15 cellular contexts compared by ENCODE assay signal in genomic region chr17:50187741-50188520, GRCh38. TPM values are rescaled to one million over a fixed set of nuclear protein-coding genes. Genes with fewer than 3 reads are reported as not detected.
DNase-seq lines count a peak whose midpoint lies in the region; ATAC-seq, FAIRE-seq and TF ChIP-seq lines count a peak whose summit lies in the region.
"Had no signal": no experiment of that assay in that cellular context is flagged by ENCODE, and none has a peak within 500 bp of the region (broad histone marks: within the 10 kb centered on the region; RNA-seq: fewer than 3 reads in every experiment).

No MANE protein-coding gene starts in this region.

- no peaks in the 10 kb centered on the region for H3K9me3 ChIP-seq in gastroesophageal sphincter
- H3K9me3 ChIP-seq: left ventricle myocardium inferior had no signal

- WGBS in gastroesophageal sphincter (ENCODE audit: low coverage in 1 of 2), 2 donors, result 40% methylated on average over 1 of the region's 17 CpGs; no CpG with 5 or more reads in 1 of the 2 donors

- TF ChIP-seq EP300 in gastroesophageal sphincter (IDR thresholded peaks at IDR 0.05), result no peak

- peak overlapping the region in 3 of 4 donors; percentile 3 to 87 (median 82) for H3K27ac ChIP-seq in gastroesophageal sphincter
- H3K27ac ChIP-seq in skin epidermis, result peak overlapping the region in 16 of 21 experiments; percentile 4 to 97 (median 66)
- H3K27ac ChIP-seq: left ventricle myocardium inferior had no signal

- FAIRE-seq in RCC 7860 (lab: Jason Lieb, UNC), result no peak
- FAIRE-seq: colon had no signal

- no peak for TF ChIP-seq POLR2A in gastroesophageal sphincter (IDR thresholded peaks at IDR 0.05)

- no peak overlapping the region for H3K4me3 ChIP-seq in astrocyte of the spinal cord (ENCODE audit: low read depth, low read length)
- no peak overlapping the region for H3K4me3 ChIP-seq in gastroesophageal sphincter
- H3K4me3 ChIP-seq in skin epidermis, result no peak overlapping the region
- H3K4me3 ChIP-seq: left ventricle myocardium inferior had no signal

- peaks cover 3 to 45% (median 13%) of the 10 kb centered on the region in 3 donors for H3K4me1 ChIP-seq in gastroesophageal sphincter
- H3K4me1 ChIP-seq: left ventricle myocardium inferior had no signal

- TF ChIP-seq CTCF in astrocyte of the spinal cord (IDR thresholded peaks at IDR 0.05; ENCODE audit: low read depth, low read length) (no peak), gastroesophageal sphincter (IDR thresholded peaks at IDR 0.05) (no peak)

- no peak for ATAC-seq in gastroesophageal sphincter

- H3K36me3 ChIP-seq in gastroesophageal sphincter, result peaks cover 0 to 78% of the 10 kb centered on the region in 2 donors

- peak; percentile 55 for DNase-seq in EL
- peak; percentile 77 for DNase-seq in astrocyte of the spinal cord (ENCODE audit: low read depth, low spot score)
- DNase-seq in islet precursor cell, result no peak
- no peak for DNase-seq in RCC 7860 (ENCODE audit: low spot score)
- DNase-seq in SK-N-DZ (ENCODE audit: low spot score), result no peak
- DNase-seq in NCI-H1105 (lab: John Stamatoyannopoulos, UW), result no peak
- DNase-seq: activated CD4-positive, alpha-beta T cell treated with anti-CD3 and anti-CD28 coated beads, Interleukin-2, amount 50 U/mL, for 1 hour; DMS79; glutamatergic neuron; left ventricle myocardium inferior; NCI-H1930 had no signal

- in situ Hi-C loops in astrocyte of the spinal cord (cut with HindIII; ENCODE audit: low sequenced_read_pairs), result no loop called here

- no peaks in the 10 kb centered on the region for H3K27me3 ChIP-seq in gastroesophageal sphincter

RNA-seq across cellular contexts. Expression of gene COL1A1, which starts 13.5 kb away (rescaled TPM):
- 10 to 100 TPM; 14.6 to 92.9 (median 69.7) TPM for total RNA-seq in gastroesophageal sphincter
- 1.2 and 1.4 TPM in 2 replicates for polyA plus RNA-seq in SK-N-DZ (2014; cell fraction: cytosol; rRNA removed)
- 0.64 and 7.9 TPM in 2 replicates for polyA plus RNA-seq in SK-N-DZ (2014; cell fraction: nucleus; rRNA removed)

RNA-seq across cellular contexts. Expression of gene SGCA, which starts 22.1 kb away (rescaled TPM):
- 100 to 1,000 TPM in 2 of 4 donors, 10 to 100 TPM in 2; 58.1 to 145 (median 93.4) TPM for total RNA-seq in gastroesophageal sphincter
- polyA plus RNA-seq in SK-N-DZ (2014; cell fraction: cytosol; rRNA removed), result 5.8 and 7.2 TPM in 2 replicates
- polyA plus RNA-seq in SK-N-DZ (2014; cell fraction: nucleus; rRNA removed), result 2.3 and 5.0 TPM in 2 replicates
- total RNA-seq: MCF 10A had no signal

RNA-seq across cellular contexts. Expression of gene PPP1R9B, which starts 37.5 kb away (rescaled TPM):
- total RNA-seq in gastroesophageal sphincter, result 10 to 100 TPM; 23.3 to 38.1 (median 30.8) TPM
- 13.1 and 25.6 TPM in 2 replicates for polyA plus RNA-seq in SK-N-DZ (2014; cell fraction: cytosol; rRNA removed)
- 37.4 and 48.4 TPM in 2 replicates for polyA plus RNA-seq in SK-N-DZ (2014; cell fraction: nucleus; rRNA removed)

RNA-seq across cellular contexts. Expression of gene SAMD14, which starts 58.0 kb away (rescaled TPM):
- total RNA-seq in gastroesophageal sphincter, result 1 to 10 TPM; 1.3 to 2.8 (median 2.3) TPM
- polyA plus RNA-seq in SK-N-DZ (2014; cell fraction: cytosol; rRNA removed), result 24.3 and 33.6 TPM in 2 replicates
- polyA plus RNA-seq in SK-N-DZ (2014; cell fraction: nucleus; rRNA removed), result 64.8 and 91.0 TPM in 2 replicates

Comparison
In these comparisons a context has a peak if more than half of its experiments do, and no peak if none do; other contexts are left out.
1. DNase-seq: peak in EL (single experiment) and astrocyte of the spinal cord (single experiment); none in islet precursor cell (single experiment), RCC 7860 (single experiment), SK-N-DZ (single experiment) and NCI-H1105 (single experiment).